In the genomic region with DNA sequence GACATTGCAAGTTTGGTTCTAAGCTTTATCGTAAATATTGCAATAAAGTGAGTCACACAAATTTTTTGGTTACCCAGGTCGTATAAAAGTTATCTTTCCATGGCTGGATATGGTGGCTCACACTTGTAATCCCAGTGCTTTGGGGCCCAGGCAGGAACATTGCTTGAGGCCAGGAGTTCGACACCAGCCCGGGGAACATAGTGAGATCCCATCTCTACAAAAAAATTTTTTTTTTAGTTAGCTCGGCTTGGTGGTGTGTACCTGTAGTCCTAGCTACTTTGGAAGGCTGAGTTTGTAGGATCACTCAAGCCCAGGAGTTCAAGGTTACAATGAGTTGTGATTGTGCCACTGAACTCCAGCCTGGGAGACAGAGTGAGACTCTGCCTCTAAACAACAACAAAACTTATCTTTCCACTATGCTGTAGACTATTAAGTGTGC, we compare ENCODE assay signal across 1 cellular context.
TF ChIP-seq lines count a peak whose summit lies in the region.

No MANE protein-coding gene starts in this region.

TF ChIP-seq in HepG2, 621 proteins besides CTCF, POLR2A, EP300 and RAD21 (continued from another document and continues in another):
- TF ChIP-seq PCBP1 (IDR thresholded peaks at IDR 0.05; ENCODE audit: borderline replicate concordance, low read depth, low read length) (no peak), CENPX (CRISPR knock-in tag; IDR thresholded peaks at IDR 0.05) (no peak), MBD4 (IDR thresholded peaks at IDR 0.05; ENCODE audit: borderline replicate concordance, low read length) (no peak), ZNF563 (CRISPR knock-in tag; IDR thresholded peaks at IDR 0.05) (no peak), BRCA1 (CRISPR knock-in tag; IDR thresholded peaks at IDR 0.05) (no peak), HDAC1 (CRISPR knock-in tag; IDR thresholded peaks at IDR 0.05) (peak; percentile 43; the same call in 1 of the 2 replicates), ZNF564 (CRISPR knock-in tag; IDR thresholded peaks at IDR 0.05) (no peak), ZNF512B (CRISPR knock-in tag; IDR thresholded peaks at IDR 0.05; ENCODE audit: borderline replicate concordance) (no peak), ZNF121 (CRISPR knock-in tag; IDR thresholded peaks at IDR 0.05) (no peak), ZFYVE20 (CRISPR knock-in tag; IDR thresholded peaks at IDR 0.05; ENCODE audit: borderline replicate concordance, low read depth) (no peak), CHCHD3 (CRISPR knock-in tag; IDR thresholded peaks at IDR 0.05) (no peak), ZNF547 (CRISPR knock-in tag; IDR thresholded peaks at IDR 0.05) (no peak), ZNF816 (CRISPR knock-in tag; IDR thresholded peaks at IDR 0.05; ENCODE audit: borderline replicate concordance) (peak; percentile 78; the same call in 1 of the 2 replicates), ZBTB21 (CRISPR knock-in tag; IDR thresholded peaks at IDR 0.05) (no peak), HDAC6 (IDR thresholded peaks at IDR 0.05; ENCODE audit: low read depth, low read length) (no peak), ZNF607 (CRISPR knock-in tag; IDR thresholded peaks at IDR 0.05; ENCODE audit: borderline replicate concordance) (0 out of 2 replicates have a peak, but pooled peaks have one; percentile 37), JUND (CRISPR knock-in tag; IDR thresholded peaks at IDR 0.05) (no peak), NCOA1 (CRISPR knock-in tag; IDR thresholded peaks at IDR 0.05) (no peak), ZNF326 (CRISPR knock-in tag; IDR thresholded peaks at IDR 0.05; ENCODE audit: borderline replicate concordance) (no peak), ZNF354B (CRISPR knock-in tag; IDR thresholded peaks at IDR 0.05) (no peak), NCOA5 (CRISPR knock-in tag; IDR thresholded peaks at IDR 0.05) (no peak), NFKBIZ (CRISPR knock-in tag; IDR thresholded peaks at IDR 0.05) (no peak), ZNF460 (CRISPR knock-in tag; IDR thresholded peaks at IDR 0.05; ENCODE audit: borderline replicate concordance) (peak; percentile 74; the same call in 1 of the 2 replicates), SMARCC2 (IDR thresholded peaks at IDR 0.05) (no peak), REL (CRISPR knock-in tag; conservative IDR thresholded peaks at IDR 0.05) (no peak), NFKB2 (CRISPR knock-in tag; IDR thresholded peaks at IDR 0.05; ENCODE audit: borderline replicate concordance) (no peak), CBX2 (IDR thresholded peaks at IDR 0.05; ENCODE audit: low read depth, low read length) (no peak), CBX2 (CRISPR knock-in tag; IDR thresholded peaks at IDR 0.05; ENCODE audit: low read depth) (no peak), ZNF256 (CRISPR knock-in tag; conservative IDR thresholded peaks at IDR 0.05) (no peak), ZSCAN30 (CRISPR knock-in tag; IDR thresholded peaks at IDR 0.05) (no peak), HDAC2 (CRISPR knock-in tag; IDR thresholded peaks at IDR 0.05) (no peak), TEAD2 (CRISPR knock-in tag; IDR thresholded peaks at IDR 0.05) (no peak), ZSCAN29 (CRISPR knock-in tag; conservative IDR thresholded peaks at IDR 0.05) (no peak), RAD51 (IDR thresholded peaks at IDR 0.05; ENCODE audit: borderline replicate concordance) (no peak)
- TF ChIP-seq, protein P1, sequence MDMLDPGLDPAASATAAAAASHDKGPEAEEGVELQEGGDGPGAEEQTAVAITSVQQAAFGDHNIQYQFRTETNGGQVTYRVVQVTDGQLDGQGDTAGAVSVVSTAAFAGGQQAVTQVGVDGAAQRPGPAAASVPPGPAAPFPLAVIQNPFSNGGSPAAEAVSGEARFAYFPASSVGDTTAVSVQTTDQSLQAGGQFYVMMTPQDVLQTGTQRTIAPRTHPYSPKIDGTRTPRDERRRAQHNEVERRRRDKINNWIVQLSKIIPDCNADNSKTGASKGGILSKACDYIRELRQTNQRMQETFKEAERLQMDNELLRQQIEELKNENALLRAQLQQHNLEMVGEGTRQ (IDR thresholded peaks at IDR 0.05; ENCODE audit: low read depth, low read length) = no peak
- TF ChIP-seq, protein P1 (CRISPR knock-in tag; IDR thresholded peaks at IDR 0.05; ENCODE audit: borderline replicate concordance) = no peak
- TF ChIP-seq, protein P2, sequence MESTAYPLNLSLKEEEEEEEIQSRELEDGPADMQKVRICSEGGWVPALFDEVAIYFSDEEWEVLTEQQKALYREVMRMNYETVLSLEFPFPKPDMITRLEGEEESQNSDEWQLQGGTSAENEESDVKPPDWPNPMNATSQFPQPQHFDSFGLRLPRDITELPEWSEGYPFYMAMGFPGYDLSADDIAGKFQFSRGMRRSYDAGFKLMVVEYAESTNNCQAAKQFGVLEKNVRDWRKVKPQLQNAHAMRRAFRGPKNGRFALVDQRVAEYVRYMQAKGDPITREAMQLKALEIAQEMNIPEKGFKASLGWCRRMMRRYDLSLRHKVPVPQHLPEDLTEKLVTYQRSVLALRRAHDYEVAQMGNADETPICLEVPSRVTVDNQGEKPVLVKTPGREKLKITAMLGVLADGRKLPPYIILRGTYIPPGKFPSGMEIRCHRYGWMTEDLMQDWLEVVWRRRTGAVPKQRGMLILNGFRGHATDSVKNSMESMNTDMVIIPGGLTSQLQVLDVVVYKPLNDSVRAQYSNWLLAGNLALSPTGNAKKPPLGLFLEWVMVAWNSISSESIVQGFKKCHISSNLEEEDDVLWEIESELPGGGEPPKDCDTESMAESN (CRISPR knock-in tag; conservative IDR thresholded peaks at IDR 0.05) = no peak
- TF ChIP-seq, protein P3, sequence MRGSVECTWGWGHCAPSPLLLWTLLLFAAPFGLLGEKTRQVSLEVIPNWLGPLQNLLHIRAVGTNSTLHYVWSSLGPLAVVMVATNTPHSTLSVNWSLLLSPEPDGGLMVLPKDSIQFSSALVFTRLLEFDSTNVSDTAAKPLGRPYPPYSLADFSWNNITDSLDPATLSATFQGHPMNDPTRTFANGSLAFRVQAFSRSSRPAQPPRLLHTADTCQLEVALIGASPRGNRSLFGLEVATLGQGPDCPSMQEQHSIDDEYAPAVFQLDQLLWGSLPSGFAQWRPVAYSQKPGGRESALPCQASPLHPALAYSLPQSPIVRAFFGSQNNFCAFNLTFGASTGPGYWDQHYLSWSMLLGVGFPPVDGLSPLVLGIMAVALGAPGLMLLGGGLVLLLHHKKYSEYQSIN (CRISPR knock-in tag; IDR thresholded peaks at IDR 0.05; ENCODE audit: borderline replicate concordance) = no peak
- TF ChIP-seq, protein P4, sequence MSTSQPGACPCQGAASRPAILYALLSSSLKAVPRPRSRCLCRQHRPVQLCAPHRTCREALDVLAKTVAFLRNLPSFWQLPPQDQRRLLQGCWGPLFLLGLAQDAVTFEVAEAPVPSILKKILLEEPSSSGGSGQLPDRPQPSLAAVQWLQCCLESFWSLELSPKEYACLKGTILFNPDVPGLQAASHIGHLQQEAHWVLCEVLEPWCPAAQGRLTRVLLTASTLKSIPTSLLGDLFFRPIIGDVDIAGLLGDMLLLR (CRISPR knock-in tag; IDR thresholded peaks at IDR 0.05) = no peak
- TF ChIP-seq, protein P5, sequence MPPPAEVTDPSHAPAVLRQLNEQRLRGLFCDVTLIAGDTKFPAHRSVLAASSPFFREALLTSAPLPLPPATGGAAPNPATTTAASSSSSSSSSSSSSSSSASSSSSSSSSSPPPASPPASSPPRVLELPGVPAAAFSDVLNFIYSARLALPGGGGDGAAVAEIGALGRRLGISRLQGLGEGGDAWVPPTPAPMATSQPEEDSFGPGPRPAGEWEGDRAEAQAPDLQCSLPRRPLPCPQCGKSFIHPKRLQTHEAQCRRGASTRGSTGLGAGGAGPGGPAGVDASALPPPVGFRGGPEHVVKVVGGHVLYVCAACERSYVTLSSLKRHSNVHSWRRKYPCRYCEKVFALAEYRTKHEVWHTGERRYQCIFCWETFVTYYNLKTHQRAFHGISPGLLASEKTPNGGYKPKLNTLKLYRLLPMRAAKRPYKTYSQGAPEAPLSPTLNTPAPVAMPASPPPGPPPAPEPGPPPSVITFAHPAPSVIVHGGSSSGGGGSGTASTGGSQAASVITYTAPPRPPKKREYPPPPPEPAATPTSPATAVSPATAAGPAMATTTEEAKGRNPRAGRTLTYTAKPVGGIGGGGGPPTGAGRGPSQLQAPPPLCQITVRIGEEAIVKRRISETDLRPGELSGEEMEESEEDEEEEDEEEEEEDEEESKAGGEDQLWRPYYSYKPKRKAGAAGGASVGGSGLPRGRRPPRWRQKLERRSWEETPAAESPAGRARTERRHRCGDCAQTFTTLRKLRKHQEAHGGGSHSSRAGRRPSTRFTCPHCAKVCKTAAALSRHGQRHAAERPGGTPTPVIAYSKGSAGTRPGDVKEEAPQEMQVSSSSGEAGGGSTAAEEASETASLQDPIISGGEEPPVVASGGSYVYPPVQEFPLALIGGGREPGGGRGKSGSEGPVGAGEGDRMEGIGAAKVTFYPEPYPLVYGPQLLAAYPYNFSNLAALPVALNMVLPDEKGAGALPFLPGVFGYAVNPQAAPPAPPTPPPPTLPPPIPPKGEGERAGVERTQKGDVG (CRISPR knock-in tag; IDR thresholded peaks at IDR 0.05; ENCODE audit: borderline replicate concordance) = no peak
- TF ChIP-seq, protein P6, sequence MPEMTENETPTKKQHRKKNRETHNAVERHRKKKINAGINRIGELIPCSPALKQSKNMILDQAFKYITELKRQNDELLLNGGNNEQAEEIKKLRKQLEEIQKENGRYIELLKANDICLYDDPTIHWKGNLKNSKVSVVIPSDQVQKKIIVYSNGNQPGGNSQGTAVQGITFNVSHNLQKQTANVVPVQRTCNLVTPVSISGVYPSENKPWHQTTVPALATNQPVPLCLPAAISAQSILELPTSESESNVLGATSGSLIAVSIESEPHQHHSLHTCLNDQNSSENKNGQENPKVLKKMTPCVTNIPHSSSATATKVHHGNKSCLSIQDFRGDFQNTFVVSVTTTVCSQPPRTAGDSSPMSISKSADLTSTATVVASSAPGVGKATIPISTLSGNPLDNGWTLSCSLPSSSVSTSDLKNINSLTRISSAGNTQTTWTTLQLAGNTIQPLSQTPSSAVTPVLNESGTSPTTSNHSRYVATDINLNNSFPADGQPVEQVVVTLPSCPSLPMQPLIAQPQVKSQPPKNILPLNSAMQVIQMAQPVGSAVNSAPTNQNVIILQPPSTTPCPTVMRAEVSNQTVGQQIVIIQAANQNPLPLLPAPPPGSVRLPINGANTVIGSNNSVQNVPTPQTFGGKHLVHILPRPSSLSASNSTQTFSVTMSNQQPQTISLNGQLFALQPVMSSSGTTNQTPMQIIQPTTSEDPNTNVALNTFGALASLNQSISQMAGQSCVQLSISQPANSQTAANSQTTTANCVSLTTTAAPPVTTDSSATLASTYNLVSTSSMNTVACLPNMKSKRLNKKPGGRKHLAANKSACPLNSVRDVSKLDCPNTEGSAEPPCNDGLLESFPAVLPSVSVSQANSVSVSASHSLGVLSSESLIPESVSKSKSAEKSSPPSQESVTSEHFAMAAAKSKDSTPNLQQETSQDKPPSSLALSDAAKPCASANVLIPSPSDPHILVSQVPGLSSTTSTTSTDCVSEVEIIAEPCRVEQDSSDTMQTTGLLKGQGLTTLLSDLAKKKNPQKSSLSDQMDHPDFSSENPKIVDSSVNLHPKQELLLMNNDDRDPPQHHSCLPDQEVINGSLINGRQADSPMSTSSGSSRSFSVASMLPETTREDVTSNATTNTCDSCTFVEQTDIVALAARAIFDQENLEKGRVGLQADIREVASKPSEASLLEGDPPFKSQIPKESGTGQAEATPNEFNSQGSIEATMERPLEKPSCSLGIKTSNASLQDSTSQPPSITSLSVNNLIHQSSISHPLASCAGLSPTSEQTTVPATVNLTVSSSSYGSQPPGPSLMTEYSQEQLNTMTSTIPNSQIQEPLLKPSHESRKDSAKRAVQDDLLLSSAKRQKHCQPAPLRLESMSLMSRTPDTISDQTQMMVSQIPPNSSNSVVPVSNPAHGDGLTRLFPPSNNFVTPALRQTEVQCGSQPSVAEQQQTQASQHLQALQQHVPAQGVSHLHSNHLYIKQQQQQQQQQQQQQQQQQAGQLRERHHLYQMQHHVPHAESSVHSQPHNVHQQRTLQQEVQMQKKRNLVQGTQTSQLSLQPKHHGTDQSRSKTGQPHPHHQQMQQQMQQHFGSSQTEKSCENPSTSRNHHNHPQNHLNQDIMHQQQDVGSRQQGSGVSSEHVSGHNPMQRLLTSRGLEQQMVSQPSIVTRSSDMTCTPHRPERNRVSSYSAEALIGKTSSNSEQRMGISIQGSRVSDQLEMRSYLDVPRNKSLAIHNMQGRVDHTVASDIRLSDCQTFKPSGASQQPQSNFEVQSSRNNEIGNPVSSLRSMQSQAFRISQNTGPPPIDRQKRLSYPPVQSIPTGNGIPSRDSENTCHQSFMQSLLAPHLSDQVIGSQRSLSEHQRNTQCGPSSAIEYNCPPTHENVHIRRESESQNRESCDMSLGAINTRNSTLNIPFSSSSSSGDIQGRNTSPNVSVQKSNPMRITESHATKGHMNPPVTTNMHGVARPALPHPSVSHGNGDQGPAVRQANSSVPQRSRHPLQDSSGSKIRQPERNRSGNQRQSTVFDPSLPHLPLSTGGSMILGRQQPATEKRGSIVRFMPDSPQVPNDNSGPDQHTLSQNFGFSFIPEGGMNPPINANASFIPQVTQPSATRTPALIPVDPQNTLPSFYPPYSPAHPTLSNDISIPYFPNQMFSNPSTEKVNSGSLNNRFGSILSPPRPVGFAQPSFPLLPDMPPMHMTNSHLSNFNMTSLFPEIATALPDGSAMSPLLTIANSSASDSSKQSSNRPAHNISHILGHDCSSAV (CRISPR knock-in tag; IDR thresholded peaks at IDR 0.05; ENCODE audit: borderline replicate concordance) = no peak
